In the genomic region with DNA sequence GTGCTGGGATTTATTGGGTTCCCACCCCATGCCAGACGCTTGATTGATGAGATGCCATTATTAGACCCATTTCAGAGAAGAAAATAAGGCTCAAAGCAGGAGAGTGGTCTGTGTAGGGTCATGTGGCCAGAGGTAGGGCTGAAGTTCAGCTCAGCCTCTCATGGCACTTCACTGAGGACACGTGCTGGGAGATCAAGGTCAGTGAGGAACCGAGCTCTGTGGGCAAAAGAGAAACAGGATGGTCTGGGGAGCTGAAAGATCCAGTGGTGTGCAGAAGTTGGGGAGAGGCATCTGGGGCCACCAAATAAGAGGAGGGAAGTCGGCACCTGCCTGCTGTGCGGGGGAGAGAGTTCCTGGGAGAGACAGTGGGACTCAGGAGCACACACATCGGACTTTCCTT, we compare ENCODE assay signal across 22 cellular contexts. TPM values are rescaled to one million over a fixed set of nuclear protein-coding genes. Genes with fewer than 3 reads are reported as not detected.
"Had no signal": no experiment of that assay in that cellular context is flagged by ENCODE, and none has a peak within 500 bp of the region (broad histone marks: within the 10 kb centered on the region; RNA-seq: fewer than 3 reads in every experiment).

No MANE protein-coding gene starts in this region.

- H3K9me3 Mint-ChIP-seq: stimulated activated naive CD8-positive, alpha-beta T cell treated with anti-CD3 and anti-CD28 coated beads, Interleukin-15, Interleukin-2, amounts not matched to agents 100 ng/mL and 50 ng/mL, for 24 hours had no signal

- ATAC-seq: activated CD4-positive, CD25-positive, alpha-beta regulatory T cell treated with anti-CD3 and anti-CD28 coated beads, Interleukin-2, amount 50 U/mL, for 24 hours; esophagus mucosa; gastrocnemius medialis; left lung had no signal

- H3K27ac ChIP-seq: ascending aorta, breast epithelium, coronary artery, gastrocnemius medialis, left lung, suprapubic skin had no signal

- H3K27me3 ChIP-seq: ascending aorta, breast epithelium, gastrocnemius medialis, suprapubic skin had no signal

- DNase-seq: activated CD4-positive, alpha-beta T cell treated with anti-CD3 and anti-CD28 coated beads, Interleukin-2, amount 50 U/mL, for 1 hour; activated CD8-positive, alpha-beta memory T cell treated with anti-CD3 and anti-CD28 coated beads, Interleukin-2, amount 50 U/mL, for 4 hours; activated effector memory CD4-positive, alpha-beta T cell treated with anti-CD3 and anti-CD28 coated beads, Interleukin-2, amount 50 U/mL, for 16 hours; activated naive CD4-positive, alpha-beta T cell treated with anti-CD3 and anti-CD28 coated beads, Interleukin-2, amount 50 U/mL, for 16 hours; activated T-cell treated with anti-CD3 and anti-CD28 coated beads, Interleukin-2, amount 50 U/mL, for 48 hours; gastrocnemius medialis; head of caudate nucleus; left lung; occipital lobe; retina; stimulated activated CD4-positive, alpha-beta T cell treated with anti-CD3 and anti-CD28 coated beads, Interleukin-12 subunit alpha, Interleukin-12 subunit beta, amount 100 ng/mL, for 4 hours; T1000; trophoblast cell had no signal

- H3K4me3 Mint-ChIP-seq: stimulated activated naive CD8-positive, alpha-beta T cell treated with anti-CD3 and anti-CD28 coated beads, Interleukin-15, Interleukin-2, amounts not matched to agents 100 ng/mL and 50 ng/mL, for 24 hours had no signal

- H3K9me3 ChIP-seq: ascending aorta, breast epithelium, gastrocnemius medialis, left lung, suprapubic skin had no signal

- H3K4me3 ChIP-seq: ascending aorta, breast epithelium, coronary artery, gastrocnemius medialis, left lung, suprapubic skin had no signal

- H3K36me3 ChIP-seq: ascending aorta, breast epithelium, gastrocnemius medialis, left lung, suprapubic skin had no signal

- H3K4me1 ChIP-seq: ascending aorta, breast epithelium, gastrocnemius medialis had no signal

- H3K27ac Mint-ChIP-seq: stimulated activated naive CD8-positive, alpha-beta T cell treated with anti-CD3 and anti-CD28 coated beads, Interleukin-15, Interleukin-2, amounts not matched to agents 100 ng/mL and 50 ng/mL, for 24 hours had no signal

RNA-seq across cellular contexts. Expression of a gene that starts 19.6 kb away (rescaled TPM):
- total RNA-seq: occipital lobe had no signal
- polyA plus RNA-seq: neural cell had no signal

RNA-seq across cellular contexts. Expression of a gene that starts 53.3 kb away (rescaled TPM):
- total RNA-seq: myocyte had no signal
